In the genomic region with DNA sequence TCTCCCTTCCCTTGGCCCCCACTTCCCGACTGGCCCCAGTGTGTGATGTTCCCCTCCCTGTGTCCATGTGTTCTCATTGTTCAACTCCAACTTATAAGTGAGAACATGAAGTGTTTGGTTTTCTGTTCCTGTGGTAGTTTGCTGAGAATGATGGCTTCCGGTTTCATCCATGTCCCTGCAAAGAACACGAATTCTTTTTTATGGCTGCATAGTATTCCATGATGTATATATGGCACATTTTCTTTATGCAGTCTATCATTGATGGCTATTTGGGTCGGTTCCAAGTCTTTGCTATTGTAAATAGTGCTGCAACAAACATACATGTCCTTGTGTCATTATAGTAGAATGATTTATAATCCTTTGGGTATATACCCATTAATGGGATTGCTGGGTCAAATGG, we compare ENCODE assay signal across 1 cellular context. TPM values are rescaled to one million over a fixed set of nuclear protein-coding genes. Genes with fewer than 3 reads are reported as not detected.
"Had no signal": no experiment of that assay in that cellular context is flagged by ENCODE, and none has a peak within 500 bp of the region (broad histone marks: within the 10 kb centered on the region; RNA-seq: fewer than 3 reads in every experiment).

No MANE protein-coding gene starts in this region.

RNA-seq across cellular contexts. Expression of a gene that starts 35.4 kb away (rescaled TPM):
- total RNA-seq: SJCRH30 had no signal
